25 cellular contexts compared by ENCODE assay signal in genomic region chr3:43123895-43124294, GRCh38. TPM values are rescaled to one million over a fixed set of nuclear protein-coding genes. Genes with fewer than 3 reads are reported as not detected.
DNase-seq lines count a peak whose midpoint lies in the region; ATAC-seq, FAIRE-seq and TF ChIP-seq lines count a peak whose summit lies in the region.
"Had no signal": no experiment of that assay in that cellular context is flagged by ENCODE, and none has a peak within 500 bp of the region (broad histone marks: within the 10 kb centered on the region; RNA-seq: fewer than 3 reads in every experiment).

No MANE protein-coding gene starts in this region.

- FAIRE-seq in RCC 7860 (lab: Jason Lieb, UNC) (peak; percentile 23), colon (lab: Jason Lieb, UNC) (peak; percentile 51)
- FAIRE-seq: GM12891, GM19239 had no signal

- no peak overlapping the region for H3K9ac ChIP-seq in SK-N-SH
- no peak overlapping the region for H3K9ac ChIP-seq in HCT116 (ENCODE audit: low read length)
- H3K9ac ChIP-seq: BLaER1 had no signal

- in situ Hi-C loops in KBM-7 (cut with MboI; ENCODE audit: low pct_unique_long_range_greater_than_20kb, low sequenced_read_pairs): no loop called here

- no peak for DNase-seq in SK-N-SH
- no peak for DNase-seq in HCT116 (ENCODE audit: low read depth, low spot score)
- DNase-seq in RCC 7860 (ENCODE audit: low spot score): no peak
- no peak for DNase-seq in caudate nucleus (lab: John Stamatoyannopoulos, UW)
- DNase-seq in DMS 273 treated with DMSO at 0.1 percent for 48 hours (lab: John Stamatoyannopoulos, UW): no peak
- no peak for DNase-seq in KBM-7
- DNase-seq: ACHN; BE2C; C1 segment of cervical spinal cord; CD4-positive, alpha-beta memory T cell; CD4-positive, CD25-positive, alpha-beta regulatory T cell; CD8-positive, alpha-beta memory T cell; COR-L47; DMS153; DMS53; DMS79; DND-41; EL; GF-D8 had no signal

- H2AFZ ChIP-seq in SK-N-SH (ENCODE audit: low read depth) (no peak overlapping the region), HCT116 (ENCODE audit: low read depth, low read length, poor library complexity, severe bottlenecking) (no peak overlapping the region)

- POLR2A ChIA-PET in SK-N-SH (lab: Yijun Ruan, JAX) (no interaction called here), HCT116 (lab: Charles Lee) (no interaction called here)

- H3K4me3 ChIP-seq in SK-N-SH (ENCODE audit: low read depth in 2 of 2, low read length in 1 of 2) (no peak overlapping the region), HCT116 (replicated peaks in 1 of 2; ENCODE audit: low read depth in 1 of 2, low read length in 2 of 2) (no peak overlapping the region)
- H3K4me3 ChIP-seq: BLaER1 had no signal

- H3K36me3 ChIP-seq in SK-N-SH (replicated peaks in 1 of 2; ENCODE audit: control insufficient read depth in 1 of 2, insufficient read depth in 2 of 2, low read length in 1 of 2): no peaks in the 10 kb centered on the region
- H3K36me3 ChIP-seq in HCT116 (ENCODE audit: control insufficient read depth in 1 of 2, insufficient read depth in 2 of 2, low read length in 2 of 2): no peaks in the 10 kb centered on the region
- H3K36me3 ChIP-seq: BE2C, BLaER1 had no signal

- H3K9me3 ChIP-seq in SK-N-SH (peaks cover 4% of the 10 kb centered on the region; the same call in 1 of the 2 replicates), HCT116 (ENCODE audit: control insufficient read depth in 1 of 2, insufficient read depth in 1 of 2, low read depth in 1 of 2, low read length in 2 of 2) (no peaks in the 10 kb centered on the region)
- H3K9me3 ChIP-seq: BE2C had no signal

- TF ChIP-seq EP300 in SK-N-SH (IDR thresholded peaks at IDR 0.05; ENCODE audit: borderline replicate concordance in 1 of 2, low read depth in 1 of 2, low read length in 1 of 2): no peak

- CTCF ChIA-PET in SK-N-SH (lab: Yijun Ruan, JAX): no interaction called here
- CTCF ChIA-PET in HCT116 (lab: Charles Lee): no interaction called here

- H3K27ac ChIP-seq in SK-N-SH (ENCODE audit: low read depth in 2 of 2, low read length in 1 of 2): no peak overlapping the region
- no peak overlapping the region for H3K27ac ChIP-seq in HCT116 (ENCODE audit: low read depth, low read length)
- no peak overlapping the region for H3K27ac ChIP-seq in caudate nucleus (ENCODE audit: low read depth, low read length)
- H3K27ac ChIP-seq: 22Rv1, BLaER1 had no signal

- BruUV-seq in HCT116 (replicated peaks; lab: Mats Ljungman, UMichigan): no TSS peak

- H3K4me1 ChIP-seq in SK-N-SH (ENCODE audit: control insufficient read depth in 1 of 2, insufficient read depth in 2 of 2, low read depth in 1 of 2, low read length in 1 of 2): no peaks in the 10 kb centered on the region
- H3K4me1 ChIP-seq in HCT116 (ENCODE audit: control insufficient read depth in 1 of 2, insufficient read depth in 2 of 2, low read length in 2 of 2): no peaks in the 10 kb centered on the region
- H3K4me1 ChIP-seq: BE2C, BLaER1 had no signal

- intact Hi-C loops in HCT116 (cut with micrococcal nuclease): no loop called here

- no peaks in the 10 kb centered on the region for H3F3A ChIP-seq in SK-N-SH (replicated peaks; ENCODE audit: insufficient read depth)

- no peaks in the 10 kb centered on the region for H3K9me2 ChIP-seq in SK-N-SH
- no peaks in the 10 kb centered on the region for H3K9me2 ChIP-seq in HCT116 (ENCODE audit: insufficient read depth)

- TF ChIP-seq CTCF in SK-N-SH (IDR thresholded peaks at IDR 0.05) (no peak), HCT116 (IDR thresholded peaks at IDR 0.05 in 2 of 3, conservative IDR thresholded peaks at IDR 0.05 in 1 of 3; ENCODE audit: borderline replicate concordance in 1 of 3, insufficient read depth in 1 of 3, low read depth in 2 of 3, low read length in 2 of 3) (no peak)

- H4K20me1 ChIP-seq in SK-N-SH (ENCODE audit: insufficient read depth): no peaks in the 10 kb centered on the region
- no peaks in the 10 kb centered on the region for H4K20me1 ChIP-seq in HCT116 (ENCODE audit: insufficient read depth)
- H4K20me1 ChIP-seq: BLaER1 had no signal

- TF ChIP-seq POLR2A in HCT116 (IDR thresholded peaks at IDR 0.05; ENCODE audit: borderline replicate concordance, extremely low read depth, insufficient read depth, insufficient read length): no peak

- H3K27me3 ChIP-seq in SK-N-SH (ENCODE audit: insufficient read depth) (no peaks in the 10 kb centered on the region), HCT116 (ENCODE audit: insufficient read depth, low read length) (no peaks in the 10 kb centered on the region)
- H3K27me3 ChIP-seq: BE2C, BLaER1 had no signal

- RAD21 ChIA-PET in HCT116 (lab: Charles Lee; ENCODE audit: low non-redundant PET in 1 of 2, low total read pairs in 2 of 2, uncharacterized antibody in 2 of 2, unreplicated experiment in 2 of 2): no interaction called here

- TF ChIP-seq RAD21 in SK-N-SH (IDR thresholded peaks at IDR 0.05; ENCODE audit: low read length) (no peak), HCT116 (IDR thresholded peaks at IDR 0.05; ENCODE audit: low read depth) (no peak)

- H3K4me2 ChIP-seq in SK-N-SH (no peak overlapping the region), HCT116 (ENCODE audit: low read length) (no peak overlapping the region)
- H3K4me2 ChIP-seq: BLaER1 had no signal

- no peak for ATAC-seq in SK-N-SH treated with all-trans-retinoic acid at 6 μM for 48 hours
- no peak for ATAC-seq in HCT116

- H3K79me2 ChIP-seq in SK-N-SH (ENCODE audit: insufficient read depth) (no peaks in the 10 kb centered on the region), HCT116 (ENCODE audit: insufficient read depth, low read length) (no peaks in the 10 kb centered on the region)

TF ChIP-seq in SK-N-SH treated with all-trans-retinoic acid at 6 μM for 48 hours, 23 proteins besides CTCF, POLR2A, EP300 and RAD21:
- no peak for TF ChIP-seq ZNF70 (CRISPR knock-in tag; IDR thresholded peaks at IDR 0.05)
- peak; percentile 97 for TF ChIP-seq ZFP30 (CRISPR knock-in tag; IDR thresholded peaks at IDR 0.05)
- TF ChIP-seq RARB (CRISPR knock-in tag; IDR thresholded peaks at IDR 0.05): no peak
TF ChIP-seq in SK-N-SH treated with all-trans-retinoic acid at 6 μM for 48 hours: peak in this region for 1.

TF ChIP-seq in SK-N-SH, 30 proteins besides CTCF, POLR2A, EP300 and RAD21:
- TF ChIP-seq RCOR1 (IDR thresholded peaks at IDR 0.05; ENCODE audit: low read length): no peak

TF ChIP-seq in HCT116, 20 proteins besides CTCF, POLR2A, EP300 and RAD21:
- no peak for TF ChIP-seq CEBPB (IDR thresholded peaks at IDR 0.05; ENCODE audit: low read depth)
- TF ChIP-seq CBX3 (IDR thresholded peaks at IDR 0.05; ENCODE audit: low read depth): peak; percentile 20; the same call in 1 of the 2 replicates

RNA-seq across cellular contexts. Expression of gene POMGNT2, which starts 18.0 kb away (rescaled TPM):
- 18.5 and 20.6 TPM in 2 replicates for polyA plus RNA-seq in SK-N-SH (2012; rRNA removed)
- polyA plus RNA-seq in SK-N-SH (2012; cell fraction: cytosol; rRNA removed): 9.4 and 16.1 TPM in 2 replicates
- 10.9 and 11.5 TPM in 2 replicates for polyA plus RNA-seq in SK-N-SH (2012; cell fraction: nucleus; rRNA removed)
- 21.6 TPM for total RNA-seq in HCT116 (2021; ENCODE audit: unreplicated experiment)
- polyA plus RNA-seq in HCT116 (2012): 25.0 and 27.3 TPM in 2 replicates
